1 cellular context compared by ENCODE assay signal in genomic region chr14:95444132-95445129, GRCh38.
A peak's percentile ranks its signal among the peaks of the same experiment; 100 is the strongest.
TF ChIP-seq lines count a peak whose summit lies in the region.

No MANE protein-coding gene starts in this region.

TF ChIP-seq in HepG2, 621 proteins besides CTCF, POLR2A, EP300 and RAD21 (continued from another document and continues in another):
- peak; percentile 59 for TF ChIP-seq ZBTB40 (IDR thresholded peaks at IDR 0.05)
- peak; percentile 98 for TF ChIP-seq ZBTB40 (CRISPR knock-in tag; IDR thresholded peaks at IDR 0.05)
- TF ChIP-seq DRAP1 (CRISPR knock-in tag; IDR thresholded peaks at IDR 0.05), result peak; percentile 28; the same call in 1 of the 2 replicates
- TF ChIP-seq RAD51 (IDR thresholded peaks at IDR 0.05; ENCODE audit: borderline replicate concordance), result no peak
- no peak for TF ChIP-seq IKZF1 (IDR thresholded peaks at IDR 0.05)
- no peak for TF ChIP-seq ZNF20 (CRISPR knock-in tag; IDR thresholded peaks at IDR 0.05)
- TF ChIP-seq PRDM15 (CRISPR knock-in tag; IDR thresholded peaks at IDR 0.05), result no peak
- no peak for TF ChIP-seq PBX2 (CRISPR knock-in tag; IDR thresholded peaks at IDR 0.05)
- no peak for TF ChIP-seq TBP (CRISPR knock-in tag; IDR thresholded peaks at IDR 0.05)
- no peak for TF ChIP-seq GLMP (CRISPR knock-in tag; IDR thresholded peaks at IDR 0.05; ENCODE audit: borderline replicate concordance)
- peak; percentile 35; the same call in 1 of the 2 replicates for TF ChIP-seq ZNF83 (CRISPR knock-in tag; IDR thresholded peaks at IDR 0.05; ENCODE audit: borderline replicate concordance)
- no peak for TF ChIP-seq ZFP36L2 (CRISPR knock-in tag; IDR thresholded peaks at IDR 0.05)
- TF ChIP-seq ZNF670 (CRISPR knock-in tag; IDR thresholded peaks at IDR 0.05; ENCODE audit: borderline replicate concordance), result no peak
- TF ChIP-seq ZFAT (CRISPR knock-in tag; conservative IDR thresholded peaks at IDR 0.05), result no peak
- TF ChIP-seq ATF7-NPFF (CRISPR knock-in tag; IDR thresholded peaks at IDR 0.05; ENCODE audit: low read depth), result no peak
- no peak for TF ChIP-seq PAWR (CRISPR knock-in tag; IDR thresholded peaks at IDR 0.05; ENCODE audit: borderline replicate concordance)
- peak; percentile 69; the same call in 1 of the 2 replicates for TF ChIP-seq DPF2 (CRISPR knock-in tag; IDR thresholded peaks at IDR 0.05; ENCODE audit: borderline replicate concordance, low read depth)
- TF ChIP-seq ZNF800 (CRISPR knock-in tag; IDR thresholded peaks at IDR 0.05), result no peak
- peak; percentile 94 for TF ChIP-seq NR2C2 (CRISPR knock-in tag; IDR thresholded peaks at IDR 0.05; ENCODE audit: borderline replicate concordance)
- no peak for TF ChIP-seq ZNF367 (CRISPR knock-in tag; IDR thresholded peaks at IDR 0.05; ENCODE audit: borderline replicate concordance)
- 0 out of 2 replicates have a peak, but pooled peaks have one; percentile 38 for TF ChIP-seq TEF (CRISPR knock-in tag; IDR thresholded peaks at IDR 0.05)
- TF ChIP-seq NFATC3 (CRISPR knock-in tag; IDR thresholded peaks at IDR 0.05), result no peak
- TF ChIP-seq HNRNPH1 (optimal IDR thresholded peaks at IDR 0.05; ENCODE audit: low read depth, low read length), result no peak
- TF ChIP-seq ZKSCAN8 (CRISPR knock-in tag; IDR thresholded peaks at IDR 0.05; ENCODE audit: borderline replicate concordance), result peak; percentile 67; the same call in 1 of the 2 replicates
- TF ChIP-seq HNF4A (CRISPR knock-in tag; IDR thresholded peaks at IDR 0.05), result peak; percentile 97
- TF ChIP-seq ZNF362 (CRISPR knock-in tag; IDR thresholded peaks at IDR 0.05; ENCODE audit: borderline replicate concordance), result peak; percentile 53; the same call in 1 of the 2 replicates
- no peak for TF ChIP-seq ETS1 (CRISPR knock-in tag; IDR thresholded peaks at IDR 0.05)
- 0 out of 2 replicates have a peak, but pooled peaks have one; percentile 51 for TF ChIP-seq ZNF205 (CRISPR knock-in tag; IDR thresholded peaks at IDR 0.05)
- TF ChIP-seq ELF1 (CRISPR knock-in tag; IDR thresholded peaks at IDR 0.05), result no peak
- no peak for TF ChIP-seq ZNF296 (CRISPR knock-in tag; conservative IDR thresholded peaks at IDR 0.05)
- TF ChIP-seq NR2F2 (IDR thresholded peaks at IDR 0.05; ENCODE audit: borderline replicate concordance, low read depth), result peak; percentile 97
- peak; percentile 75 for TF ChIP-seq CREM (IDR thresholded peaks at IDR 0.05)
- TF ChIP-seq CREM (CRISPR knock-in tag; IDR thresholded peaks at IDR 0.05), result no peak
- TF ChIP-seq MEIS2 (CRISPR knock-in tag; IDR thresholded peaks at IDR 0.05), result peak; percentile 79
- no peak for TF ChIP-seq MATR3 (CRISPR knock-in tag; IDR thresholded peaks at IDR 0.05)
- peak; percentile 41 for TF ChIP-seq ZNF18 (CRISPR knock-in tag; IDR thresholded peaks at IDR 0.05; ENCODE audit: insufficient replicate concordance)
- peak; percentile 36; the same call in 1 of the 2 replicates for TF ChIP-seq FOSL2 (CRISPR knock-in tag; IDR thresholded peaks at IDR 0.05)
- TF ChIP-seq PRPF4 (IDR thresholded peaks at IDR 0.05; ENCODE audit: low read depth, low read length, poor library complexity, severe bottlenecking), result no peak
